In genomic region chr6:37239950-37240713, GRCh38 we compare ENCODE assay signal across 8 cellular contexts. TPM values are rescaled to one million over a fixed set of nuclear protein-coding genes. Genes with fewer than 3 reads are reported as not detected.
DNase-seq lines count a peak whose midpoint lies in the region; ATAC-seq and TF ChIP-seq lines count a peak whose summit lies in the region.

No MANE protein-coding gene starts in this region.

- DNase-seq in NCI-H2196 (lab: John Stamatoyannopoulos, UW; ENCODE audit: unreplicated experiment), result peak; percentile 91
- peak; percentile 90 for DNase-seq in activated CD4-positive, alpha-beta T cell treated with anti-CD3 and anti-CD28 coated beads for 48 hours
- peak; percentile 96 for DNase-seq in coronary artery (ENCODE audit: low spot score)
- DNase-seq in mesothelial cell of epicardium (ENCODE audit: low spot score in 2 of 2, unreplicated experiment in 2 of 2), result peak; percentile 52 to 78
- DNase-seq in stimulated activated CD8-positive, alpha-beta memory T cell treated with anti-CD3 and anti-CD28 coated beads, Interleukin-15, amount 100 ng/mL, for 48 hours (ENCODE audit: low read depth in 2 of 2), result peak; percentile 72 to 77
- DNase-seq in WTC11 (ENCODE audit: low spot score), result no peak

- H3K9ac ChIP-seq in BLaER1, result peak overlapping the region; percentile 21; the same call in 1 of the 2 replicates

- ATAC-seq in GM21529 (IDR thresholded peaks at IDR 0.05; ENCODE audit: unreplicated experiment) (peak; percentile 65), WTC11 (no peak)

- no peaks in the 10 kb centered on the region for H3K9me3 Mint-ChIP-seq in mesothelial cell of epicardium
- H3K9me3 Mint-ChIP-seq in WTC11, result no peaks in the 10 kb centered on the region

- no peaks in the 10 kb centered on the region for H3K36me3 Mint-ChIP-seq in mesothelial cell of epicardium
- H3K36me3 Mint-ChIP-seq in WTC11, result no peaks in the 10 kb centered on the region

- POLR2A ChIA-PET in WTC11 (lab: Charles Lee), result no interaction called here

- peaks cover 10% of the 10 kb centered on the region for H3K4me1 ChIP-seq in BLaER1

- H3K27ac ChIP-seq in BLaER1 (no peak overlapping the region), coronary artery (peak overlapping the region; percentile 78 to 85)

- H3K4me3 Mint-ChIP-seq in mesothelial cell of epicardium, result no peak overlapping the region
- no peak overlapping the region for H3K4me3 Mint-ChIP-seq in WTC11

- H4K20me1 ChIP-seq in BLaER1, result no peaks in the 10 kb centered on the region

- peak overlapping the region; percentile 52 for H3K4me2 ChIP-seq in BLaER1

- H3K27me3 ChIP-seq in BLaER1, result no peaks in the 10 kb centered on the region

- peaks cover 55% of the 10 kb centered on the region for H3K4me1 Mint-ChIP-seq in mesothelial cell of epicardium
- H3K4me1 Mint-ChIP-seq in WTC11, result peaks cover 9% of the 10 kb centered on the region

- no peaks in the 10 kb centered on the region for H3K9me3 ChIP-seq in BLaER1

- peak overlapping the region; percentile 93 for H3K27ac Mint-ChIP-seq in mesothelial cell of epicardium
- H3K27ac Mint-ChIP-seq in WTC11, result no peak overlapping the region

- H3K27me3 Mint-ChIP-seq in mesothelial cell of epicardium (ENCODE audit: low read depth) (no peaks in the 10 kb centered on the region), WTC11 (ENCODE audit: low read depth) (peaks cover 3% of the 10 kb centered on the region)

- TF ChIP-seq CTCF in coronary artery (IDR thresholded peaks at IDR 0.05) (no peak), mesothelial cell of epicardium (IDR thresholded peaks at IDR 0.05; ENCODE audit: unreplicated experiment) (no peak), WTC11 (IDR thresholded peaks at IDR 0.05) (no peak)

- CTCF ChIA-PET in WTC11 (lab: Charles Lee), result interaction anchor here (0.8 kb wide), 1 partner anchor 244 kb away, joined by 3 read pairs; no protein-coding TSS in a partner anchor

- no peaks in the 10 kb centered on the region for H3K36me3 ChIP-seq in BLaER1

- H3K4me3 ChIP-seq in BLaER1 (no peak overlapping the region), coronary artery (no peak overlapping the region)

TF ChIP-seq in WTC11, 78 proteins besides CTCF, POLR2A, EP300 and RAD21:
- TF ChIP-seq MXD4 (CRISPR knock-in tag; IDR thresholded peaks at IDR 0.05; ENCODE audit: borderline replicate concordance), result no peak
- TF ChIP-seq MYBL2 (CRISPR knock-in tag; IDR thresholded peaks at IDR 0.05), result no peak
- TF ChIP-seq, protein P1, sequence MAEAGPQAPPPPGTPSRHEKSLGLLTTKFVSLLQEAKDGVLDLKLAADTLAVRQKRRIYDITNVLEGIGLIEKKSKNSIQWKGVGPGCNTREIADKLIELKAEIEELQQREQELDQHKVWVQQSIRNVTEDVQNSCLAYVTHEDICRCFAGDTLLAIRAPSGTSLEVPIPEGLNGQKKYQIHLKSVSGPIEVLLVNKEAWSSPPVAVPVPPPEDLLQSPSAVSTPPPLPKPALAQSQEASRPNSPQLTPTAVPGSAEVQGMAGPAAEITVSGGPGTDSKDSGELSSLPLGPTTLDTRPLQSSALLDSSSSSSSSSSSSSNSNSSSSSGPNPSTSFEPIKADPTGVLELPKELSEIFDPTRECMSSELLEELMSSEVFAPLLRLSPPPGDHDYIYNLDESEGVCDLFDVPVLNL (CRISPR knock-in tag; IDR thresholded peaks at IDR 0.05; ENCODE audit: borderline replicate concordance, low read depth), result no peak
- no peak for TF ChIP-seq ZNF396 (CRISPR knock-in tag; IDR thresholded peaks at IDR 0.05; ENCODE audit: borderline replicate concordance)
- TF ChIP-seq, protein P2, sequence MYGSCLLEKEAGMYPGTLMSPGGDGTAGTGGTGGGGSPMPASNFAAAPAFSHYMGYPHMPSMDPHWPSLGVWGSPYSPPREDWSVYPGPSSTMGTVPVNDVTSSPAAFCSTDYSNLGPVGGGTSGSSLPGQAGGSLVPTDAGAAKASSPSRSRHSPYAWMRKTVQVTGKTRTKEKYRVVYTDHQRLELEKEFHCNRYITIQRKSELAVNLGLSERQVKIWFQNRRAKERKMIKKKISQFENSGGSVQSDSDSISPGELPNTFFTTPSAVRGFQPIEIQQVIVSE (CRISPR knock-in tag; IDR thresholded peaks at IDR 0.05; ENCODE audit: borderline replicate concordance), result no peak
- TF ChIP-seq ZNF416 (CRISPR knock-in tag; IDR thresholded peaks at IDR 0.05), result no peak
- no peak for TF ChIP-seq SMAD3 (CRISPR knock-in tag; IDR thresholded peaks at IDR 0.05; ENCODE audit: borderline replicate concordance)
- TF ChIP-seq, protein P3, sequence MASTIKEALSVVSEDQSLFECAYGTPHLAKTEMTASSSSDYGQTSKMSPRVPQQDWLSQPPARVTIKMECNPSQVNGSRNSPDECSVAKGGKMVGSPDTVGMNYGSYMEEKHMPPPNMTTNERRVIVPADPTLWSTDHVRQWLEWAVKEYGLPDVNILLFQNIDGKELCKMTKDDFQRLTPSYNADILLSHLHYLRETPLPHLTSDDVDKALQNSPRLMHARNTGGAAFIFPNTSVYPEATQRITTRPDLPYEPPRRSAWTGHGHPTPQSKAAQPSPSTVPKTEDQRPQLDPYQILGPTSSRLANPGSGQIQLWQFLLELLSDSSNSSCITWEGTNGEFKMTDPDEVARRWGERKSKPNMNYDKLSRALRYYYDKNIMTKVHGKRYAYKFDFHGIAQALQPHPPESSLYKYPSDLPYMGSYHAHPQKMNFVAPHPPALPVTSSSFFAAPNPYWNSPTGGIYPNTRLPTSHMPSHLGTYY (CRISPR knock-in tag; IDR thresholded peaks at IDR 0.05), result no peak
TF ChIP-seq in WTC11: peak in this region for 0.

RNA-seq across cellular contexts. Expression of gene TBC1D22B, which starts 17.4 kb away (rescaled TPM):
- total RNA-seq in mesothelial cell of epicardium (14.8 to 15.2 TPM (median 15.1 TPM) in 3 replicates), WTC11 (2021) (16.4 to 18.7 TPM (median 16.7 TPM) in 3 replicates)

RNA-seq across cellular contexts. Expression of gene TMEM217, which starts 17.8 kb away (rescaled TPM):
- total RNA-seq in mesothelial cell of epicardium (1.5 to 2.7 TPM (median 2.0 TPM) in 3 replicates), WTC11 (2021) (0.55 to 0.99 TPM (median 0.61 TPM) in 3 replicates)
